ENCODE assay signal across 1 cellular context in the genomic region with DNA sequence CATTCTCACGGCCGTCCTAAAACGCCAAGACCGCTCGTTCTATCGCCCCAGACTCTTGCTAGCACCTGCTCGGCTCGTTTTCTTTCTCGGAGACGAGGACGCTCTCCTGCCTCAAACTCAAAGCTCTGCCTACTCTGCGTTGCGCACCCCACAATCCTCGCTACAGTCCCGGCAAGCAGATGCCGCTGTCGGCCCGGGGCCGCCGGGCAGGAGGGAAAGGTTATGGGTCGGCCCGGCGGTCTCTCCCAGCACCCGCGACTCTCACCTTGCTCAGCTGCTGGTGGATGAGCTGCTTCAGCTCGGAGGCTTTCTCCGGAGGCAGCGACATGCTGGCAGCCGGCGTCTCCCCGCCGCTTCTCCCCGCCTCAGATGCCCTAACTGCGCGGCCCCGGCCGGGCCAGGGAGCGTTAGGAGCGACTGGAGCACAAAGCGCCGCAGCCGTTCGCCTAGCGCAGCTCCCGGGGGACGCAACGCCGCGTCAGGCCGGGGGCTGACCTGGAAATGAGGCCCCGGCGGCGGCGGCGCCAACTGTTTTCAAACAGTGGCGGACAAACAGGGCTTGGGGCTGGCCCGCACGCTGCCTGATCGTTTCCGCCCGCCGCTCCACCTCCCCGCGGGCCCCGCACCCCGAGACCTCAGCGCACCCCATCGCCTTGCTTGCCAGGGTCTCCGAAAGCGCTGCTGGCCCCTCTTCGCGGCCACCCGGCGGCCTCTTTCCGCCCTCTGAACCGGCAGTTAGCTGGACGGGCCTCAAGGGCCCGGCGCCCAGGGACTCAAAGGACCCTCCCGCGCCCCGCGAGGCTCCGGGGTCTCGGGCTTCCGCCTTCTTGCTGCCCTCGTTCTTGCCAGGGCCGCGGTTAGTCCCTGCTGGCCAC.
A peak's percentile ranks its signal among the peaks of the same experiment; 100 is the strongest.
TF ChIP-seq lines count a peak whose summit lies in the region.

A gene with protein sequence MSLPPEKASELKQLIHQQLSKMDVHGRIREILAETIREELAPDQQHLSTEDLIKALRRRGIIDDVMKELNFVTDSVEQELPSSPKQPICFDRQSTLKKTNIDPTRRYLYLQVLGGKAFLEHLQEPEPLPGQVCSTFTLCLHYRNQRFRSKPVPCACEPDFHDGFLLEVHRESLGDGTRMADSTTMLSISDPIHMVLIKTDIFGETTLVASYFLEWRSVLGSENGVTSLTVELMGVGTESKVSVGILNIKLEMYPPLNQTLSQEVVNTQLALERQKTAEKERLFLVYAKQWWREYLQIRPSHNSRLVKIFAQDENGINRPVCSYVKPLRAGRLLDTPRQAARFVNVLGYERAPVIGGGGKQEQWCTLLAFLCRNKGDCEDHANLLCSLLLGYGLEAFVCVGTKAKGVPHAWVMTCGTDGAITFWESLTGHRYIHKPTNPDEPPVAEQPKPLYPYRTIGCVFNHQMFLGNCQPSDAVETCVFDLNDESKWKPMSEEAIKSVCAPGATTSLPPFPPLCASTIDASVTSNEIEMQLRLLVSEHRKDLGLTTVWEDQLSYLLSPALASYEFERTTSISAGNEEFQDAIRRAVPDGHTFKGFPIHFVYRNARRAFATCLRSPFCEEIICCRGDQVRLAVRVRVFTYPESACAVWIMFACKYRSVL (minus strand): TSS at position 503 of the 875 bp plus-strand sequence. CDS start 175 bp downstream, at position 328.
A gene with protein sequence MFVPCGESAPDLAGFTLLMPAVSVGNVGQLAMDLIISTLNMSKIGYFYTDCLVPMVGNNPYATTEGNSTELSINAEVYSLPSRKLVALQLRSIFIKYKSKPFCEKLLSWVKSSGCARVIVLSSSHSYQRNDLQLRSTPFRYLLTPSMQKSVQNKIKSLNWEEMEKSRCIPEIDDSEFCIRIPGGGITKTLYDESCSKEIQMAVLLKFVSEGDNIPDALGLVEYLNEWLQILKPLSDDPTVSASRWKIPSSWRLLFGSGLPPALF (plus strand): TSS at position 822 of the 875 bp plus-strand sequence. CDS start 66 bp downstream, outside the sequence.

TF ChIP-seq in endothelial cell of umbilical vein, 7 proteins besides CTCF, POLR2A, EP300 and RAD21:
- no peak for TF ChIP-seq GATA2 (IDR thresholded peaks at IDR 0.05; ENCODE audit: insufficient read depth, insufficient read length, low read depth, low read length)
- no peak for TF ChIP-seq JUN (IDR thresholded peaks at IDR 0.05; ENCODE audit: borderline replicate concordance, insufficient read depth, insufficient read length, low read depth)
- TF ChIP-seq POLR2AphosphoS5 (IDR thresholded peaks at IDR 0.05; ENCODE audit: insufficient read depth, low read depth, low read length): peak; percentile 70
TF ChIP-seq in endothelial cell of umbilical vein: peak in this region for 1.
